ENCODE assay signal across 9 cellular contexts in genomic region chr6:36963451-36964290, GRCh38. TPM values are rescaled to one million over a fixed set of nuclear protein-coding genes. Genes with fewer than 3 reads are reported as not detected.
DNase-seq lines count a peak whose midpoint lies in the region; ATAC-seq and TF ChIP-seq lines count a peak whose summit lies in the region.
"Had no signal": no experiment of that assay in that cellular context is flagged by ENCODE, and none has a peak within 500 bp of the region (broad histone marks: within the 10 kb centered on the region; RNA-seq: fewer than 3 reads in every experiment).

No MANE protein-coding gene starts in this region.

- no peaks in the 10 kb centered on the region for H3K9me3 ChIP-seq in OCI-LY7 (ENCODE audit: low read length)

- no peaks in the 10 kb centered on the region for H3K9me2 ChIP-seq in OCI-LY7 (ENCODE audit: insufficient read depth, low read length)

- POLR2A ChIA-PET in OCI-LY7 (lab: Charles Lee), result interaction anchor here (0.6 to 1.1 kb wide), 3 partner anchors 10 to 22 kb away, joined by 3 to 5 read pairs (median 4); partner anchors contain the start of gene MTCH1

- H3K27ac Mint-ChIP-seq in activated CD4-positive, alpha-beta T cell treated with anti-CD3 and anti-CD28 coated beads, Interleukin-2, amount 10 ng/mL, durations not matched to agents 24 days and 14 days, result peak overlapping the region; percentile 59
- peak overlapping the region; percentile 97 for H3K27ac Mint-ChIP-seq in endothelial cell (ENCODE audit: unreplicated experiment)

- CTCF ChIA-PET in OCI-LY7 (lab: Charles Lee; ENCODE audit: unreplicated experiment), result interaction anchor here (0.6 to 2.2 kb wide), 3 partner anchors 14 to 181 kb away, joined by 3 to 11 read pairs (median 9); no protein-coding TSS in a partner anchor

- no TSS peak for BruUV-seq in OCI-LY7 (replicated peaks; lab: Mats Ljungman, UMichigan)

- no peaks in the 10 kb centered on the region for H3K9me3 Mint-ChIP-seq in activated CD4-positive, alpha-beta T cell treated with anti-CD3 and anti-CD28 coated beads, Interleukin-2, amount 10 ng/mL, durations not matched to agents 24 days and 14 days
- H3K9me3 Mint-ChIP-seq in endothelial cell (ENCODE audit: unreplicated experiment), result no peaks in the 10 kb centered on the region
- H3K9me3 Mint-ChIP-seq: mesothelial cell of epicardium had no signal

- H3K4me1 Mint-ChIP-seq in activated CD4-positive, alpha-beta T cell treated with anti-CD3 and anti-CD28 coated beads, Interleukin-2, amount 10 ng/mL, durations not matched to agents 24 days and 14 days, result peaks cover 38% of the 10 kb centered on the region
- peaks cover 23% of the 10 kb centered on the region for H3K4me1 Mint-ChIP-seq in endothelial cell (ENCODE audit: unreplicated experiment)

- peak; percentile 82 for DNase-seq in activated CD4-positive, alpha-beta T cell treated with anti-CD3 and anti-CD28 coated beads, Interleukin-2, amount 10 ng/mL, durations not matched to agents 24 days and 14 days
- DNase-seq in activated CD4-positive, alpha-beta T cell treated with anti-CD3 and anti-CD28 coated beads, Interleukin-2, amount 50 U/mL, for 48 hours, result no peak
- DNase-seq in OCI-LY7 (ENCODE audit: low spot score) (peak; percentile 78), endothelial cell (ENCODE audit: low spot score) (no peak), T1000 (lab: John Stamatoyannopoulos, UW) (no peak)
- no peak for DNase-seq in stimulated activated naive CD8-positive, alpha-beta T cell treated with anti-CD3 and anti-CD28 coated beads, Interleukin-15, Interleukin-2, amounts not matched to agents 100 U/mL and 50 U/mL, for 24 hours

- H3K4me3 Mint-ChIP-seq in activated CD4-positive, alpha-beta T cell treated with anti-CD3 and anti-CD28 coated beads, Interleukin-2, amount 10 ng/mL, durations not matched to agents 24 days and 14 days, result no peak overlapping the region
- no peak overlapping the region for H3K4me3 Mint-ChIP-seq in endothelial cell (ENCODE audit: unreplicated experiment)
- H3K4me3 Mint-ChIP-seq: mesothelial cell of epicardium had no signal

- no peaks in the 10 kb centered on the region for H4K20me1 ChIP-seq in OCI-LY7 (ENCODE audit: insufficient read depth, low read length)

- H3K4me1 ChIP-seq in OCI-LY7 (ENCODE audit: insufficient read depth, low read length, poor library complexity, severe bottlenecking), result peaks cover 26% of the 10 kb centered on the region

- peak overlapping the region; percentile 66 for H3K4me2 ChIP-seq in OCI-LY7 (ENCODE audit: low read length)

- H3K79me2 ChIP-seq in OCI-LY7 (ENCODE audit: insufficient read depth, low read depth, low read length), result no peaks in the 10 kb centered on the region

- peak overlapping the region; percentile 40 for H3K4me3 ChIP-seq in OCI-LY7 (ENCODE audit: low read depth, low read length, poor library complexity, severe bottlenecking)

- H3K36me3 ChIP-seq in OCI-LY7 (ENCODE audit: insufficient read depth, low read length), result peaks cover 26% of the 10 kb centered on the region; the same call in 1 of the 2 replicates

- H3K27ac ChIP-seq in OCI-LY7 (ENCODE audit: low read depth, low read length, poor library complexity, severe bottlenecking), result no peak overlapping the region

- H3K27me3 Mint-ChIP-seq in activated CD4-positive, alpha-beta T cell treated with anti-CD3 and anti-CD28 coated beads, Interleukin-2, amount 10 ng/mL, durations not matched to agents 24 days and 14 days, result no peaks in the 10 kb centered on the region
- peaks cover 12% of the 10 kb centered on the region for H3K27me3 Mint-ChIP-seq in endothelial cell (ENCODE audit: unreplicated experiment)

- ATAC-seq in stimulated activated naive CD8-positive, alpha-beta T cell treated with anti-CD3 and anti-CD28 coated beads, Interleukin-15, Interleukin-2, amounts not matched to agents 100 U/mL and 50 U/mL, for 24 hours, result peak; percentile 13
- ATAC-seq in GM19351 (IDR thresholded peaks at IDR 0.05; ENCODE audit: unreplicated experiment) (no peak), HG03025 (IDR thresholded peaks at IDR 0.05; ENCODE audit: low FRiP score, unreplicated experiment) (no peak)

- peak overlapping the region; percentile 86 for H2AFZ ChIP-seq in OCI-LY7 (ENCODE audit: low read length)

- intact Hi-C loops in activated CD4-positive, alpha-beta T cell treated with anti-CD3 and anti-CD28 coated beads, Interleukin-2, amount 10 ng/mL, durations not matched to agents 24 days and 14 days (cut with micrococcal nuclease), result loop anchor here (1.0 kb wide), 1 partner anchor 23 kb away; the partner anchor contains the start of gene MTCH1
- intact Hi-C loops in OCI-LY7 (cut with micrococcal nuclease; ENCODE audit: unreplicated experiment), result no loop called here

- peaks cover 18% of the 10 kb centered on the region for H3K36me3 Mint-ChIP-seq in activated CD4-positive, alpha-beta T cell treated with anti-CD3 and anti-CD28 coated beads, Interleukin-2, amount 10 ng/mL, durations not matched to agents 24 days and 14 days (ENCODE audit: low read depth)
- H3K36me3 Mint-ChIP-seq in endothelial cell (ENCODE audit: low read depth, unreplicated experiment), result peaks cover 22% of the 10 kb centered on the region

- TF ChIP-seq CTCF in OCI-LY7 (conservative IDR thresholded peaks at IDR 0.05; ENCODE audit: low read length), result 0 out of 2 replicates have a peak, but pooled peaks have one; percentile 1
- TF ChIP-seq CTCF in endothelial cell (IDR thresholded peaks at IDR 0.05; ENCODE audit: unreplicated experiment), result no peak

RNA-seq across cellular contexts. Expression of gene PI16, which starts 9.1 kb away (rescaled TPM):
- total RNA-seq in activated CD4-positive, alpha-beta T cell treated with anti-CD3 and anti-CD28 coated beads, Interleukin-2, amount 10 ng/mL, durations not matched to agents 24 days and 14 days, result not detected in 2 replicates
- total RNA-seq in OCI-LY7 (2014; rRNA removed; shearing (Covaris generic)), result not detected in 2 replicates
- total RNA-seq in OCI-LY7 (2022) (0.30 TPM in 1 of 2 replicates, not detected in the other), endothelial cell (ENCODE audit: unreplicated experiment) (20.5 TPM)
- total RNA-seq: mesothelial cell of epicardium had no signal

RNA-seq across cellular contexts. Expression of gene MTCH1, which starts 22.3 kb away (rescaled TPM):
- total RNA-seq in activated CD4-positive, alpha-beta T cell treated with anti-CD3 and anti-CD28 coated beads, Interleukin-2, amount 10 ng/mL, durations not matched to agents 24 days and 14 days, result 119 TPM in 2 replicates
- 81.4 and 93.7 TPM in 2 replicates for total RNA-seq in OCI-LY7 (2014; rRNA removed; shearing (Covaris generic))
- total RNA-seq in OCI-LY7 (2022) (72.5 and 79.6 TPM in 2 replicates), endothelial cell (ENCODE audit: unreplicated experiment) (304 TPM)

RNA-seq across cellular contexts. Expression of gene FGD2, which starts 41.8 kb away (rescaled TPM):
- total RNA-seq in activated CD4-positive, alpha-beta T cell treated with anti-CD3 and anti-CD28 coated beads, Interleukin-2, amount 10 ng/mL, durations not matched to agents 24 days and 14 days, result 0.57 and 0.58 TPM in 2 replicates
- total RNA-seq in OCI-LY7 (2014; rRNA removed; shearing (Covaris generic)), result 23.8 and 27.8 TPM in 2 replicates
- total RNA-seq in OCI-LY7 (2022) (45.7 and 48.6 TPM in 2 replicates), endothelial cell (ENCODE audit: unreplicated experiment) (0.10 TPM)
- total RNA-seq: mesothelial cell of epicardium had no signal

Comparison
In these comparisons a context has a peak if more than half of its experiments do, and no peak if none do; other contexts are left out.
1. DNase-seq: peak in activated CD4-positive, alpha-beta T cell treated with anti-CD3 and anti-CD28 coated beads, Interleukin-2, amount 10 ng/mL, durations not matched to agents 24 days and 14 days (single experiment) and OCI-LY7 (single experiment); none in activated CD4-positive, alpha-beta T cell treated with anti-CD3 and anti-CD28 coated beads, Interleukin-2, amount 50 U/mL, for 48 hours (0 of 2), endothelial cell (single experiment), stimulated activated naive CD8-positive, alpha-beta T cell treated with anti-CD3 and anti-CD28 coated beads, Interleukin-15, Interleukin-2, amounts not matched to agents 100 U/mL and 50 U/mL, for 24 hours (single experiment) and T1000 (single experiment).
2. RNA of gene PI16, which starts 9.1 kb away (total RNA-seq): 20.5 TPM in endothelial cell (single experiment); 0.30 TPM in OCI-LY7 and not detected in activated CD4-positive, alpha-beta T cell treated with anti-CD3 and anti-CD28 coated beads, Interleukin-2, amount 10 ng/mL, durations not matched to agents 24 days and 14 days; every median in the first group is over 10 times any median in the second.
3. RNA of gene FGD2, which starts 41.8 kb away (total RNA-seq): 23.8 to 48.6 TPM in OCI-LY7; 0.57 to 0.58 TPM in activated CD4-positive, alpha-beta T cell treated with anti-CD3 and anti-CD28 coated beads, Interleukin-2, amount 10 ng/mL, durations not matched to agents 24 days and 14 days and 0.10 TPM in endothelial cell (single experiment); every median in the first group is over 10 times any median in the second.